ENCODE assay signal across 8 cellular contexts in the genomic region with DNA sequence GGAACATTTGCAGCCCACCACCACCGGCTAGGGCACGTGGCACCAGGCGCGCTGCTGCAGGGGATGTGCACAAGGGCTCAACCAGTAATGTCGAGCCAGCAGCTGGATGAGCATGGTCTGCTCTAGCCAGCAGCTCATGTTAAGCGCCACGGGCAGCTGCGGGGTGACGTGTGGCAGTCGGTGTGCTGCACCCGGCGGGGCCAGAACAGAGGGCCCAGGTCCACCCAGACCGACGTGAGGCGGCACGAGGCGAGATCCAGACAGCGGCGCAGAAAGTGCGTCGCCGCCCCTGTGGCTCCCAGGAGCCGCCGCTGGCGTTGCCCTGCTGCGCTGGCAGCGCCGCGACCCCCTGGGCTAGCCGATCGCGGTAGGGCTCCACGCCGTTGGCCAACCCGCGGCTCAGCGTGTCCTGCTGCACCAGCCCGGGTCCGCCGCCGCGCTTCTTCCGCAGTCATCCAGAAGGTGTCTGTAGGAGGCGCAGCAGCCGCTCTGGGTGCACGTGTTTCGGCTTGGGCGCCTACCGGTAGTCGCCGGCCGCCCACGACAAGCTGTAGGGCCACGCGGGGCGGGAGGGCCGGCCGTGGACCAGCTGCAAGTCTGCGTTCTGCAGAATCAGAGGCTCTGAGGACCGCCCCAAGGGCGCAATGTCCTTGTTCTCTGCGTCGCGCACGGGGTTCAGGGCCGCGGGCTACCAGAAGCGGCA. TPM values are rescaled to one million over a fixed set of nuclear protein-coding genes. Genes with fewer than 3 reads are reported as not detected.
DNase-seq lines count a peak whose midpoint lies in the region; ATAC-seq and TF ChIP-seq lines count a peak whose summit lies in the region.

No MANE protein-coding gene starts in this region.

- H3K27me3 ChIP-seq in left ventricle myocardium inferior (ENCODE audit: low read depth) (peaks cover 41% of the 10 kb centered on the region), rectal smooth muscle tissue (ENCODE audit: control insufficient read depth, insufficient read depth, low read length) (peaks cover 14% of the 10 kb centered on the region), uterus (peaks cover 0 to 12% of the 10 kb centered on the region in 2 donors)

- ATAC-seq in GM19463 (IDR thresholded peaks at IDR 0.05; ENCODE audit: unreplicated experiment), result no peak

- H3K4me1 ChIP-seq in ES-I3 (ENCODE audit: insufficient read depth, low read length), result peaks cover 12% of the 10 kb centered on the region; the same call in 1 of the 2 replicates
- peaks cover 20% of the 10 kb centered on the region for H3K4me1 ChIP-seq in left ventricle myocardium inferior
- peaks cover 4% of the 10 kb centered on the region for H3K4me1 ChIP-seq in rectal smooth muscle tissue (ENCODE audit: control insufficient read depth, insufficient read depth, low read length)
- H3K4me1 ChIP-seq in uterus, result peaks cover 0 to 13% of the 10 kb centered on the region in 2 donors

- peak overlapping the region; percentile 38 for H3K9ac ChIP-seq in ES-I3 (ENCODE audit: low read depth, low read length)
- no peak overlapping the region for H3K9ac ChIP-seq in rectal smooth muscle tissue (ENCODE audit: low read length)

- DNase-seq in NCI-H69 (lab: John Stamatoyannopoulos, UW) (peak; percentile 77), left ventricle myocardium inferior (peak; percentile 60), uterus (peak in 1 of 2 donors; percentile 44), NCI-H1694 treated with DMSO at 0.1 percent for 48 hours (lab: John Stamatoyannopoulos, UW) (no peak)
- peak; percentile 39 for DNase-seq in activated gamma-delta T cell treated with anti-CD3 and anti-CD28 coated beads, Interleukin-2, amount 50 U/mL, for 16 hours (ENCODE audit: low read depth)

- H3K27ac ChIP-seq in left ventricle myocardium inferior (replicated peaks) (peak overlapping the region; percentile 72), rectal smooth muscle tissue (ENCODE audit: low read depth, low read length) (no peak overlapping the region), uterus (no peak overlapping the region)

- H3K9me3 ChIP-seq in ES-I3 (ENCODE audit: control insufficient read depth, insufficient read depth, low read length) (no peaks in the 10 kb centered on the region), left ventricle myocardium inferior (replicated peaks) (no peaks in the 10 kb centered on the region), uterus (no peaks in the 10 kb centered on the region)

- H3K4me3 ChIP-seq in left ventricle myocardium inferior, result peak overlapping the region; percentile 64
- peak overlapping the region; percentile 58 for H3K4me3 ChIP-seq in rectal smooth muscle tissue (ENCODE audit: low read length)
- H3K4me3 ChIP-seq in uterus, result peak overlapping the region; percentile 15 to 41

- TF ChIP-seq POLR2A in uterus (IDR thresholded peaks at IDR 0.05), result no peak

- intact Hi-C loops in left ventricle myocardium inferior (cut with micrococcal nuclease), result loop anchor here (5.0 to 10.0 kb wide), 2 partner anchors 49 to 146 kb away; no protein-coding TSS in a partner anchor
- intact Hi-C loops in uterus (cut with DNase I; ENCODE audit: low total_unique reads), result loop anchor here (5.0 kb wide), 1 partner anchor 149 kb away; no protein-coding TSS in a partner anchor

- peak; percentile 50 for TF ChIP-seq CTCF in left ventricle myocardium inferior (IDR thresholded peaks at IDR 0.05; ENCODE audit: borderline replicate concordance)
- peak in 3 of 4 experiments; percentile 21 to 41 (median 39) for TF ChIP-seq CTCF in uterus (IDR thresholded peaks at IDR 0.05)

- H3K36me3 ChIP-seq in ES-I3 (ENCODE audit: insufficient read depth, low read length), result no peaks in the 10 kb centered on the region
- peaks cover 14% of the 10 kb centered on the region for H3K36me3 ChIP-seq in left ventricle myocardium inferior
- H3K36me3 ChIP-seq in rectal smooth muscle tissue (ENCODE audit: control insufficient read depth, insufficient read depth, low read length), result no peaks in the 10 kb centered on the region
- no peaks in the 10 kb centered on the region for H3K36me3 ChIP-seq in uterus

RNA-seq across cellular contexts. Expression of a gene that starts 4.6 kb away (rescaled TPM):
- total RNA-seq in left ventricle myocardium inferior, result not detected
- not detected for total RNA-seq in uterus

RNA-seq across cellular contexts. Expression of a gene that starts 10.8 kb away (rescaled TPM):
- total RNA-seq in left ventricle myocardium inferior (42.7 TPM), uterus (10 to 100 TPM in 3 of 4 donors, 1 to 10 TPM in 1; 3.8 to 53.8 (median 14.9) TPM)

RNA-seq across cellular contexts. Expression of a gene that starts 25.6 kb away (rescaled TPM):
- 19.4 TPM for total RNA-seq in left ventricle myocardium inferior
- 10 to 100 TPM in 3 of 4 donors, 1 to 10 TPM in 1; 8.5 to 37.7 (median 20.5) TPM for total RNA-seq in uterus

RNA-seq across cellular contexts. Expression of a gene that starts 30.7 kb away (rescaled TPM):
- total RNA-seq in left ventricle myocardium inferior (379 TPM), uterus (100 to 1,000 TPM; 290 to 559 (median 413) TPM)
